8 cellular contexts compared by ENCODE assay signal in genomic region chr2:54114479-54114878, GRCh38. TPM values are rescaled to one million over a fixed set of nuclear protein-coding genes. Genes with fewer than 3 reads are reported as not detected.
DNase-seq lines count a peak whose midpoint lies in the region; ATAC-seq and TF ChIP-seq lines count a peak whose summit lies in the region.
"Not testable (repeated sequence)": the region's sequence is repeated elsewhere in the genome, so short reads cannot be mapped to it uniquely, and the experiment has no call there.

No MANE protein-coding gene starts in this region.

- not testable (repeated sequence) for H3K27me3 ChIP-seq in HL-60 (ENCODE audit: insufficient read depth, poor library complexity, severe bottlenecking); RWPE2 (ENCODE audit: insufficient read depth, poor library complexity, severe bottlenecking); dorsolateral prefrontal cortex; iPS-15b (ENCODE audit: control insufficient read depth, insufficient read depth, low read length); neural cell (ENCODE audit: insufficient read depth, low read depth, low read length); stomach smooth muscle (ENCODE audit: control insufficient read depth in 1 of 2, insufficient read depth in 2 of 2, low read length in 2 of 2)

- TF ChIP-seq RAD21 in neural cell (conservative IDR thresholded peaks at IDR 0.05): not testable (repeated sequence)

- H3K4me1 Mint-ChIP-seq in activated T-helper 2 cell treated with anti-CD3 and anti-CD28 coated beads, Interferon-gamma antibody, Interleukin-2, Interleukin-4, amounts not matched to agents 10 μg/mL and 5 μg/mL and 100 μg/mL, durations not matched to agents 14 hours and 24 hours and 36 hours (ENCODE audit: low read depth): not testable (repeated sequence)

- TF ChIP-seq CTCF in AG10803 (conservative IDR thresholded peaks at IDR 0.05; ENCODE audit: low read length); HL-60 (IDR thresholded peaks at IDR 0.05; ENCODE audit: insufficient read depth, low read length); RWPE2 (IDR thresholded peaks at IDR 0.05; ENCODE audit: poor library complexity, severe bottlenecking); dorsolateral prefrontal cortex (IDR thresholded peaks at IDR 0.05 in 54 of 56, conservative IDR thresholded peaks at IDR 0.05 in 2 of 56; ENCODE audit: low read depth in 1 of 56, partially characterized antibody in 56 of 56); neural cell (IDR thresholded peaks at IDR 0.05; ENCODE audit: poor library complexity, severe bottlenecking): not testable (repeated sequence)

- not testable (repeated sequence) for H4K20me1 ChIP-seq in neural cell (ENCODE audit: insufficient read depth)

- H3K27me3 Mint-ChIP-seq in activated T-helper 2 cell treated with anti-CD3 and anti-CD28 coated beads, Interferon-gamma antibody, Interleukin-2, Interleukin-4, amounts not matched to agents 10 μg/mL and 5 μg/mL and 100 μg/mL, durations not matched to agents 14 hours and 24 hours and 36 hours (ENCODE audit: low read depth): peaks cover 14% of the 10 kb centered on the region

- not testable (repeated sequence) for ATAC-seq in RWPE2 (ENCODE audit: low read depth)

- H2AFZ ChIP-seq in neural cell (ENCODE audit: low read depth, low read length): not testable (repeated sequence)

- H3K4me3 Mint-ChIP-seq in activated T-helper 2 cell treated with anti-CD3 and anti-CD28 coated beads, Interferon-gamma antibody, Interleukin-2, Interleukin-4, amounts not matched to agents 10 μg/mL and 5 μg/mL and 100 μg/mL, durations not matched to agents 14 hours and 24 hours and 36 hours (ENCODE audit: low read depth): peak overlapping the region; percentile 89

- intact Hi-C loops in activated T-helper 2 cell treated with anti-CD3 and anti-CD28 coated beads, Interferon-gamma antibody, Interleukin-2, Interleukin-4, amounts not matched to agents 10 μg/mL and 5 μg/mL and 100 μg/mL, durations not matched to agents 14 hours and 24 hours and 36 hours (cut with micrococcal nuclease): loop anchor here (10.0 kb wide), 1 partner anchor 1310 kb away; no protein-coding TSS in a partner anchor
- intact Hi-C loops in dorsolateral prefrontal cortex (cut with DNase I): loop anchor here (5.0 to 10.0 kb wide), 3 partner anchors 220 to 593 kb away; a partner anchor contains a TSS

- H3K4me2 ChIP-seq in neural cell (ENCODE audit: low read length): peak overlapping the region; percentile 59

- H3K4me1 ChIP-seq in RWPE2 (ENCODE audit: insufficient read depth, poor library complexity, severe bottlenecking); iPS-15b (ENCODE audit: control insufficient read depth, insufficient read depth, low read length); stomach smooth muscle (ENCODE audit: control insufficient read depth, insufficient read depth, low read length): not testable (repeated sequence)

- not testable (repeated sequence) for H3F3A ChIP-seq in neural cell (ENCODE audit: insufficient read depth, low read length, poor library complexity, severe bottlenecking)

- DNase-seq in AG10803 (ENCODE audit: low read depth); HL-60 (ENCODE audit: low read depth in 1 of 2, low spot score in 1 of 2); RWPE2 (ENCODE audit: low spot score); activated T-helper 2 cell treated with anti-CD3 and anti-CD28 coated beads, Interferon-gamma antibody, Interleukin-2, Interleukin-4, amounts not matched to agents 10 μg/mL and 5 μg/mL and 100 μg/mL, durations not matched to agents 14 hours and 24 hours and 36 hours (ENCODE audit: low spot score); dorsolateral prefrontal cortex: not testable (repeated sequence)

- H3K36me3 ChIP-seq in RWPE2 (ENCODE audit: low read depth); iPS-15b (ENCODE audit: control insufficient read depth, insufficient read depth, low read length); neural cell (ENCODE audit: insufficient read depth, low read length); stomach smooth muscle (ENCODE audit: control insufficient read depth in 2 of 2, insufficient read depth in 2 of 2, low read length in 2 of 2): not testable (repeated sequence)

- H3K4me3 ChIP-seq in AG10803 (ENCODE audit: low read length) (peak overlapping the region; percentile 81; the same call in 1 of the 2 replicates), dorsolateral prefrontal cortex (peak overlapping the region in 53 of 59 donors; percentile 59 to 93 (median 81)), iPS-15b (ENCODE audit: low read depth, low read length) (peak overlapping the region; percentile 93), neural cell (ENCODE audit: low read length) (peak overlapping the region; percentile 77), stomach smooth muscle (ENCODE audit: low read length in 2 of 2) (peak overlapping the region; percentile 87 to 97)
- not testable (repeated sequence) for H3K4me3 ChIP-seq in HL-60 (replicated peaks; ENCODE audit: insufficient read depth, low read length); RWPE2 (ENCODE audit: severe bottlenecking)

- not testable (repeated sequence) for TF ChIP-seq EP300 in neural cell (conservative IDR thresholded peaks at IDR 0.05; ENCODE audit: poor library complexity, severe bottlenecking)

- peaks cover 25% of the 10 kb centered on the region for H3K36me3 Mint-ChIP-seq in activated T-helper 2 cell treated with anti-CD3 and anti-CD28 coated beads, Interferon-gamma antibody, Interleukin-2, Interleukin-4, amounts not matched to agents 10 μg/mL and 5 μg/mL and 100 μg/mL, durations not matched to agents 14 hours and 24 hours and 36 hours (ENCODE audit: low read depth)

- peak overlapping the region; percentile 99 for H3K27ac ChIP-seq in HL-60 (replicated peaks)
- peak overlapping the region; percentile 71 for H3K27ac ChIP-seq in RWPE2 (ENCODE audit: poor library complexity, severe bottlenecking)
- H3K27ac ChIP-seq in dorsolateral prefrontal cortex: peak overlapping the region; percentile 94 to 100 (median 100)
- peak overlapping the region; percentile 97 for H3K27ac ChIP-seq in neural cell (ENCODE audit: low read length)
- H3K27ac ChIP-seq in stomach smooth muscle (ENCODE audit: low read length): peak overlapping the region; percentile 100

- H3K27ac Mint-ChIP-seq in activated T-helper 2 cell treated with anti-CD3 and anti-CD28 coated beads, Interferon-gamma antibody, Interleukin-2, Interleukin-4, amounts not matched to agents 10 μg/mL and 5 μg/mL and 100 μg/mL, durations not matched to agents 14 hours and 24 hours and 36 hours: peak overlapping the region; percentile 97

- peaks cover 13% of the 10 kb centered on the region for H3K9me3 Mint-ChIP-seq in activated T-helper 2 cell treated with anti-CD3 and anti-CD28 coated beads, Interferon-gamma antibody, Interleukin-2, Interleukin-4, amounts not matched to agents 10 μg/mL and 5 μg/mL and 100 μg/mL, durations not matched to agents 14 hours and 24 hours and 36 hours

- not testable (repeated sequence) for H3K9me2 ChIP-seq in neural cell (ENCODE audit: insufficient read depth, low read length)

- H3K9me3 ChIP-seq in RWPE2 (ENCODE audit: severe bottlenecking); iPS-15b (ENCODE audit: control insufficient read depth, insufficient read depth, low read length); neural cell (ENCODE audit: low read length); stomach smooth muscle (ENCODE audit: control insufficient read depth in 2 of 2, low read length in 2 of 2): not testable (repeated sequence)

- not testable (repeated sequence) for H3K9ac ChIP-seq in iPS-15b (ENCODE audit: low read depth, low read length)
- peak overlapping the region; percentile 95 for H3K9ac ChIP-seq in neural cell (ENCODE audit: low read length)
- H3K9ac ChIP-seq in stomach smooth muscle (ENCODE audit: low read length in 2 of 2): peak overlapping the region in 1 of 2 donors; percentile 99

- not testable (repeated sequence) for H3K79me2 ChIP-seq in neural cell (replicated peaks; ENCODE audit: insufficient read depth, low read length)

RNA-seq across cellular contexts. Expression of gene ACYP2, which starts 0.9 kb away (rescaled TPM):
- 4.3 and 6.5 TPM in 2 replicates for total RNA-seq in activated T-helper 2 cell treated with anti-CD3 and anti-CD28 coated beads, Interferon-gamma antibody, Interleukin-2, Interleukin-4, amounts not matched to agents 10 μg/mL and 5 μg/mL and 100 μg/mL, durations not matched to agents 14 hours and 24 hours and 36 hours
- total RNA-seq in dorsolateral prefrontal cortex: 10 to 100 TPM; 51.6 to 88.2 (median 68.5) TPM
- polyA plus RNA-seq in neural cell: 42.9 and 48.2 TPM in 2 replicates
- 27.3 and 29.2 TPM in 2 replicates for polyA minus RNA-seq in neural cell
